ENCODE assay signal across 13 cellular contexts in genomic region chr4:3136454-3136853, GRCh38.
DNase-seq lines count a peak whose midpoint lies in the region; ATAC-seq and TF ChIP-seq lines count a peak whose summit lies in the region.
"Had no signal": no experiment of that assay in that cellular context is flagged by ENCODE, and none has a peak within 500 bp of the region (broad histone marks: within the 10 kb centered on the region; RNA-seq: fewer than 3 reads in every experiment).

No MANE protein-coding gene starts in this region.

- H3K36me3 ChIP-seq in GM23248 (ENCODE audit: low read depth) (peaks cover 42% of the 10 kb centered on the region; the same call in 1 of the 2 replicates), ascending aorta (peaks cover 51 to 65% of the 10 kb centered on the region in 2 donors), lower lobe of right lung (peaks cover 97% of the 10 kb centered on the region)

- TF ChIP-seq CTCF in AG09319 (IDR thresholded peaks at IDR 0.05; ENCODE audit: low read depth, low read length) (peak; percentile 22), ascending aorta (IDR thresholded peaks at IDR 0.05) (peak in 2 of 3 experiments; percentile 25 to 33), lower lobe of right lung (IDR thresholded peaks at IDR 0.05) (peak; percentile 37)

- no peak overlapping the region for H3K9ac ChIP-seq in GM23248

- WGBS in GM23248 (ENCODE audit: low coverage in 1 of 2, low lambda C conversion rate in 2 of 2, missing lambda C conversion rate in 2 of 2), 2 experiments = 98 to 99% methylated on average over 2 of the region's 2 CpGs

- H3K27me3 ChIP-seq in GM23248 (replicated peaks; ENCODE audit: insufficient read depth) (no peaks in the 10 kb centered on the region), ascending aorta (no peaks in the 10 kb centered on the region), lower lobe of right lung (ENCODE audit: low read depth) (no peaks in the 10 kb centered on the region)

- H3K9me3 ChIP-seq in GM23248 (ENCODE audit: low read depth) = no peaks in the 10 kb centered on the region
- no peaks in the 10 kb centered on the region for H3K9me3 ChIP-seq in ascending aorta
- no peaks in the 10 kb centered on the region for H3K9me3 ChIP-seq in lower lobe of right lung

- H3K27ac ChIP-seq in GM23248 (no peak overlapping the region), ascending aorta (no peak overlapping the region), lower lobe of right lung (no peak overlapping the region)

- ATAC-seq in lower lobe of right lung (no peak), GM21515 (IDR thresholded peaks at IDR 0.05; ENCODE audit: unreplicated experiment) (no peak), GM19351 (IDR thresholded peaks at IDR 0.05; ENCODE audit: unreplicated experiment) (no peak)
- ATAC-seq: activated T-cell treated with anti-CD3 and anti-CD28 coated beads, Interleukin-2, amount 50 U/mL, for 4 hours; GM23338; naive thymus-derived CD4-positive, alpha-beta T cell had no signal

- in situ Hi-C loops in GM23248 (cut with MboI) = no loop called here

- H3K9me2 ChIP-seq in GM23248 (ENCODE audit: insufficient read depth) = no peaks in the 10 kb centered on the region

- 0 out of 2 replicates have a peak, but pooled peaks cover 9% of the 10 kb centered on the region for H3F3A ChIP-seq in GM23248 (ENCODE audit: insufficient read depth)

- no peak overlapping the region for H3K4me2 ChIP-seq in GM23248 (ENCODE audit: unreplicated experiment)
- H3K4me2 ChIP-seq: GM23338 had no signal

- H4K20me1 ChIP-seq in GM23248 (ENCODE audit: insufficient read depth) = no peaks in the 10 kb centered on the region

- no peaks in the 10 kb centered on the region for H3K4me1 ChIP-seq in GM23248 (ENCODE audit: insufficient read depth)
- peaks cover 0 to 10% of the 10 kb centered on the region in 2 donors for H3K4me1 ChIP-seq in ascending aorta
- H3K4me1 ChIP-seq in lower lobe of right lung = peaks cover 16% of the 10 kb centered on the region

- H3K4me3 ChIP-seq in GM23248 = no peak overlapping the region
- H3K4me3 ChIP-seq in ascending aorta = no peak overlapping the region
- H3K4me3 ChIP-seq in lower lobe of right lung = no peak overlapping the region
- H3K4me3 ChIP-seq: GM23338 had no signal

- DNase-seq in AG09319 (ENCODE audit: extremely low read depth, low read depth) = no peak
- DNase-seq in GM23248 = peak; percentile 32
- DNase-seq in ascending aorta (ENCODE audit: low spot score in 2 of 2) = no peak
- no peak for DNase-seq in lower lobe of right lung
- DNase-seq in head of caudate nucleus = no peak
- no peak for DNase-seq in NCI-H1436 (lab: John Stamatoyannopoulos, UW)
- DNase-seq: activated T-cell treated with anti-CD3 and anti-CD28 coated beads, Interleukin-2, amount 50 U/mL, for 4 hours; NCI-H82; stimulated activated CD4-positive, alpha-beta T cell treated with anti-CD3 and anti-CD28 coated beads, Interleukin-2, amount 100 ng/mL, for 24 hours had no signal

- no peaks in the 10 kb centered on the region for H3K79me2 ChIP-seq in GM23248 (ENCODE audit: insufficient read depth)

- intact Hi-C loops in ascending aorta (cut with DNase I) = no loop called here
- intact Hi-C loops in lower lobe of right lung (cut with DNase I) = no loop called here
- intact Hi-C loops in head of caudate nucleus (cut with DNase I) = no loop called here

- no peak overlapping the region for H2AFZ ChIP-seq in GM23248
- H2AFZ ChIP-seq: GM23338 had no signal
